ENCODE assay signal across 11 cellular contexts in genomic region chr20:17155401-17155800, GRCh38.
DNase-seq lines count a peak whose midpoint lies in the region.
"Had no signal": no experiment of that assay in that cellular context is flagged by ENCODE, and none has a peak within 500 bp of the region (broad histone marks: within the 10 kb centered on the region; RNA-seq: fewer than 3 reads in every experiment).

No MANE protein-coding gene starts in this region.

- peak; percentile 36 to 43 for DNase-seq in NCI-H187 (lab: John Stamatoyannopoulos, UW)
- no peak for DNase-seq in NCI-H187 treated with DMSO at 0.1 percent for 48 hours (lab: John Stamatoyannopoulos, UW)
- peak; percentile 6 for DNase-seq in NCI-H128 (lab: John Stamatoyannopoulos, UW; ENCODE audit: unreplicated experiment)
- DNase-seq in NCI-H510A (lab: John Stamatoyannopoulos, UW), result peak; percentile 52
- DNase-seq in NCI-H146 (lab: John Stamatoyannopoulos, UW), result no peak
- no peak for DNase-seq in NOMO-1 treated with DMSO at 0.1 percent for 48 hours (lab: John Stamatoyannopoulos, UW; ENCODE audit: unreplicated experiment)
- no peak for DNase-seq in SKM-1 (lab: John Stamatoyannopoulos, UW; ENCODE audit: unreplicated experiment)
- DNase-seq: CD8-positive, alpha-beta T cell; COR-L47; DMS153; H9 had no signal

Comparison
In these comparisons a context has a peak if more than half of its experiments do, and no peak if none do; other contexts are left out.
1. DNase-seq: peak in NCI-H187 (2 of 2), NCI-H128 (single experiment) and NCI-H510A (single experiment); none in NCI-H187 treated with DMSO at 0.1 percent for 48 hours (single experiment), NCI-H146 (single experiment), NOMO-1 treated with DMSO at 0.1 percent for 48 hours (single experiment) and SKM-1 (single experiment).